Comparison of ENCODE assay signal across 2 cellular contexts in the genomic region with DNA sequence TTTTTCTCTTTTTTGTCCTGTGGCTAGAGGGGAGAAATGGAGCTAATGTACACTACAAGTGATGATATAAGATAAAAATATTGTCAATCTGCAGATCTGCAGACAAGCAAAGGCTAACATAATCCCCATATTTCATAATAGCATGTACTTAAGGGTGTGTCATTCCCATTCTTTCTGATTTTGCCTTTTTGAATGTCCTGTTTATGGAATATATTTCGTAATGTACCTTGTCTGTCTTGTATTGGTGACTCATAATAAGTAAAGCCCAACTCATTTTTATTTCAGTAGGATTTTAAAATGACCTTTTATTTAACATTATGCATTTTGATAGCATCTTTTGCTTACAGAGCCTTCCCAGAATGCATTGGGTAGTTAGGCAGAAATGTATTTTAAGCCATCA.
TF ChIP-seq lines count a peak whose summit lies in the region.

No MANE protein-coding gene starts in this region.

TF ChIP-seq in SK-N-SH treated with all-trans-retinoic acid at 6 μM for 48 hours, 23 proteins besides CTCF, POLR2A, EP300 and RAD21 (continued from another document):
- no peak for TF ChIP-seq TCF4 (CRISPR knock-in tag; IDR thresholded peaks at IDR 0.05; ENCODE audit: borderline replicate concordance)
- no peak for TF ChIP-seq ARNTL (CRISPR knock-in tag; IDR thresholded peaks at IDR 0.05; ENCODE audit: borderline replicate concordance, low read depth)
- TF ChIP-seq ZFP30 (CRISPR knock-in tag; IDR thresholded peaks at IDR 0.05): no peak
- TF ChIP-seq CREB5 (CRISPR knock-in tag; IDR thresholded peaks at IDR 0.05; ENCODE audit: low read depth): no peak
TF ChIP-seq in SK-N-SH treated with all-trans-retinoic acid at 6 μM for 48 hours: peak in this region for 1.

TF ChIP-seq in SK-N-SH, 30 proteins besides CTCF, POLR2A, EP300 and RAD21 (continued from another document):
- no peak for TF ChIP-seq USF2 (IDR thresholded peaks at IDR 0.05; ENCODE audit: borderline replicate concordance, low read depth, low read length)
- TF ChIP-seq MEF2A (IDR thresholded peaks at IDR 0.05; ENCODE audit: borderline replicate concordance, low read depth): no peak
- TF ChIP-seq, protein P1, sequence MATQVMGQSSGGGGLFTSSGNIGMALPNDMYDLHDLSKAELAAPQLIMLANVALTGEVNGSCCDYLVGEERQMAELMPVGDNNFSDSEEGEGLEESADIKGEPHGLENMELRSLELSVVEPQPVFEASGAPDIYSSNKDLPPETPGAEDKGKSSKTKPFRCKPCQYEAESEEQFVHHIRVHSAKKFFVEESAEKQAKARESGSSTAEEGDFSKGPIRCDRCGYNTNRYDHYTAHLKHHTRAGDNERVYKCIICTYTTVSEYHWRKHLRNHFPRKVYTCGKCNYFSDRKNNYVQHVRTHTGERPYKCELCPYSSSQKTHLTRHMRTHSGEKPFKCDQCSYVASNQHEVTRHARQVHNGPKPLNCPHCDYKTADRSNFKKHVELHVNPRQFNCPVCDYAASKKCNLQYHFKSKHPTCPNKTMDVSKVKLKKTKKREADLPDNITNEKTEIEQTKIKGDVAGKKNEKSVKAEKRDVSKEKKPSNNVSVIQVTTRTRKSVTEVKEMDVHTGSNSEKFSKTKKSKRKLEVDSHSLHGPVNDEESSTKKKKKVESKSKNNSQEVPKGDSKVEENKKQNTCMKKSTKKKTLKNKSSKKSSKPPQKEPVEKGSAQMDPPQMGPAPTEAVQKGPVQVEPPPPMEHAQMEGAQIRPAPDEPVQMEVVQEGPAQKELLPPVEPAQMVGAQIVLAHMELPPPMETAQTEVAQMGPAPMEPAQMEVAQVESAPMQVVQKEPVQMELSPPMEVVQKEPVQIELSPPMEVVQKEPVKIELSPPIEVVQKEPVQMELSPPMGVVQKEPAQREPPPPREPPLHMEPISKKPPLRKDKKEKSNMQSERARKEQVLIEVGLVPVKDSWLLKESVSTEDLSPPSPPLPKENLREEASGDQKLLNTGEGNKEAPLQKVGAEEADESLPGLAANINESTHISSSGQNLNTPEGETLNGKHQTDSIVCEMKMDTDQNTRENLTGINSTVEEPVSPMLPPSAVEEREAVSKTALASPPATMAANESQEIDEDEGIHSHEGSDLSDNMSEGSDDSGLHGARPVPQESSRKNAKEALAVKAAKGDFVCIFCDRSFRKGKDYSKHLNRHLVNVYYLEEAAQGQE (IDR thresholded peaks at IDR 0.05; ENCODE audit: low read depth, low read length): no peak
